21 cellular contexts compared by ENCODE assay signal in the genomic region with DNA sequence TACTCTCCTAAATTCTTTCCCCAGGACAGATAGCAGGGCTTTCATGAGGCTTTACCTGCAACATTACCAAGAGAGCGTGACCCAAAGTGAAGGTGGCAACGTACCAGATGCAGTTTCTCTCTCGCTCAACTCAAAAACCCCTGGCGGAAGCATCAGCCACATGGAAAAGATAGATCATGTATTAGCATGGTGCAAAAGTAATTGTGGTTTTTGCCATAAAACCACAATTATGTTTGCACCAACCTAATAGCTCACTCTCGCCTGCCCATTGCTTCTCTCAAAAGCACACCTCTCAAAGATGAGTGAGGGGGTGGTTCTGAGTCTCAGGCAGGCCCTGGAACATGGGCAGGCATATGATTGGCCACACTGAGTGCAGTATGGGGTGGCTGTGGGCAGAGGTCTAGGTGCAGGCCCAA. TPM values are rescaled to one million over a fixed set of nuclear protein-coding genes. Genes with fewer than 3 reads are reported as not detected.
A peak's percentile ranks its signal among the peaks of the same experiment; 100 is the strongest.
DNase-seq lines count a peak whose midpoint lies in the region; ATAC-seq, FAIRE-seq and TF ChIP-seq lines count a peak whose summit lies in the region.
"Had no signal": no experiment of that assay in that cellular context is flagged by ENCODE, and none has a peak within 500 bp of the region (broad histone marks: within the 10 kb centered on the region; RNA-seq: fewer than 3 reads in every experiment).

No MANE protein-coding gene starts in this region.

- FAIRE-seq in H54 (lab: Jason Lieb, UNC), result no peak
- FAIRE-seq: colon, K562, pancreas had no signal

- POLR2A ChIA-PET in activated CD4-positive, alpha-beta memory T cell treated with anti-CD3 and anti-CD28 coated beads for 36 hours (lab: Charles Lee), result no interaction called here
- POLR2A ChIA-PET in activated CD4-positive, alpha-beta memory T cell treated with anti-CD3 and anti-CD28 coated beads, Interleukin-2, amount 10 ng/mL, durations not matched to agents 7 days and 5 days (lab: Charles Lee), result no interaction called here

- TF ChIP-seq CTCF in nephron progenitor cell (IDR thresholded peaks at IDR 0.05), result no peak

- H3K27ac Mint-ChIP-seq in activated CD4-positive, alpha-beta memory T cell treated with anti-CD3 and anti-CD28 coated beads for 36 hours, result no peak overlapping the region
- no peak overlapping the region for H3K27ac Mint-ChIP-seq in activated CD4-positive, alpha-beta memory T cell treated with anti-CD3 and anti-CD28 coated beads, Interleukin-2, amount 10 ng/mL, durations not matched to agents 7 days and 5 days
- peak overlapping the region; percentile 28 for H3K27ac Mint-ChIP-seq in nephron progenitor cell
- H3K27ac Mint-ChIP-seq: activated T-cell treated with anti-CD3 and anti-CD28 coated beads, Interleukin-2, amount 50 U/mL, for 24 hours; CD8-positive, alpha-beta T cell had no signal

- no peak overlapping the region for H3K4me3 Mint-ChIP-seq in activated CD4-positive, alpha-beta memory T cell treated with anti-CD3 and anti-CD28 coated beads for 36 hours
- no peak overlapping the region for H3K4me3 Mint-ChIP-seq in activated CD4-positive, alpha-beta memory T cell treated with anti-CD3 and anti-CD28 coated beads, Interleukin-2, amount 10 ng/mL, durations not matched to agents 7 days and 5 days
- H3K4me3 Mint-ChIP-seq in nephron progenitor cell, result no peak overlapping the region
- H3K4me3 Mint-ChIP-seq: activated T-cell treated with anti-CD3 and anti-CD28 coated beads, Interleukin-2, amount 50 U/mL, for 24 hours; CD8-positive, alpha-beta T cell had no signal

- ATAC-seq in GM21529 (IDR thresholded peaks at IDR 0.05; ENCODE audit: unreplicated experiment) (peak; percentile 60), HG03196 (IDR thresholded peaks at IDR 0.05; ENCODE audit: unreplicated experiment) (peak; percentile 78), GM21576 (IDR thresholded peaks at IDR 0.05; ENCODE audit: unreplicated experiment) (no peak)
- ATAC-seq: CD8-positive, alpha-beta T cell; K562; left colon; pancreas had no signal

- CTCF ChIA-PET in activated CD4-positive, alpha-beta memory T cell treated with anti-CD3 and anti-CD28 coated beads for 36 hours (lab: Charles Lee), result interaction anchor here (0.6 kb wide), 1 partner anchor 39 kb away, joined by 3 read pairs; no protein-coding TSS in a partner anchor
- CTCF ChIA-PET in activated CD4-positive, alpha-beta memory T cell treated with anti-CD3 and anti-CD28 coated beads, Interleukin-2, amount 10 ng/mL, durations not matched to agents 7 days and 5 days (lab: Charles Lee), result no interaction called here

- no peak for TF ChIP-seq POLR2A in H54 (IDR thresholded peaks at IDR 0.05; ENCODE audit: low read depth, low read length)

- H3K36me3 Mint-ChIP-seq in activated CD4-positive, alpha-beta memory T cell treated with anti-CD3 and anti-CD28 coated beads for 36 hours, result no peaks in the 10 kb centered on the region
- H3K36me3 Mint-ChIP-seq in activated CD4-positive, alpha-beta memory T cell treated with anti-CD3 and anti-CD28 coated beads, Interleukin-2, amount 10 ng/mL, durations not matched to agents 7 days and 5 days (ENCODE audit: low read depth), result no peaks in the 10 kb centered on the region
- no peaks in the 10 kb centered on the region for H3K36me3 Mint-ChIP-seq in nephron progenitor cell (ENCODE audit: low read depth)
- H3K36me3 Mint-ChIP-seq: CD8-positive, alpha-beta T cell had no signal

- H3K27me3 Mint-ChIP-seq in activated CD4-positive, alpha-beta memory T cell treated with anti-CD3 and anti-CD28 coated beads for 36 hours, result peaks cover 27% of the 10 kb centered on the region
- peaks cover 9% of the 10 kb centered on the region for H3K27me3 Mint-ChIP-seq in activated CD4-positive, alpha-beta memory T cell treated with anti-CD3 and anti-CD28 coated beads, Interleukin-2, amount 10 ng/mL, durations not matched to agents 7 days and 5 days
- H3K27me3 Mint-ChIP-seq in nephron progenitor cell (ENCODE audit: low read depth, poor library complexity), result no peaks in the 10 kb centered on the region

- intact Hi-C loops in activated CD4-positive, alpha-beta memory T cell treated with anti-CD3 and anti-CD28 coated beads for 36 hours (cut with micrococcal nuclease), result loop anchor here (10.0 kb wide), 1 partner anchor 129 kb away; no protein-coding TSS in a partner anchor

- H3K4me1 Mint-ChIP-seq in activated CD4-positive, alpha-beta memory T cell treated with anti-CD3 and anti-CD28 coated beads for 36 hours (ENCODE audit: low read depth), result peaks cover 7% of the 10 kb centered on the region
- H3K4me1 Mint-ChIP-seq in activated CD4-positive, alpha-beta memory T cell treated with anti-CD3 and anti-CD28 coated beads, Interleukin-2, amount 10 ng/mL, durations not matched to agents 7 days and 5 days, result peaks cover 6% of the 10 kb centered on the region
- no peaks in the 10 kb centered on the region for H3K4me1 Mint-ChIP-seq in nephron progenitor cell

- DNase-seq in activated CD4-positive, alpha-beta memory T cell treated with anti-CD3 and anti-CD28 coated beads for 36 hours, result peak; percentile 30
- DNase-seq in activated CD4-positive, alpha-beta memory T cell treated with anti-CD3 and anti-CD28 coated beads, Interleukin-2, amount 10 ng/mL, durations not matched to agents 7 days and 5 days, result no peak
- DNase-seq in nephron progenitor cell, result no peak
- no peak for DNase-seq in SW 1271 (lab: John Stamatoyannopoulos, UW)
- DNase-seq in H54 (ENCODE audit: insufficient read length, low spot score), result no peak
- DNase-seq: activated T-cell treated with anti-CD3 and anti-CD28 coated beads, Interleukin-2, amount 50 U/mL, for 24 hours; aorta; CD8-positive, alpha-beta T cell; left colon; NCI-H146; NCI-H526 treated with DMSO at 0.1 percent for 48 hours; pancreas had no signal

- H3K9me3 Mint-ChIP-seq in activated CD4-positive, alpha-beta memory T cell treated with anti-CD3 and anti-CD28 coated beads for 36 hours, result no peaks in the 10 kb centered on the region
- no peaks in the 10 kb centered on the region for H3K9me3 Mint-ChIP-seq in activated CD4-positive, alpha-beta memory T cell treated with anti-CD3 and anti-CD28 coated beads, Interleukin-2, amount 10 ng/mL, durations not matched to agents 7 days and 5 days
- no peaks in the 10 kb centered on the region for H3K9me3 Mint-ChIP-seq in nephron progenitor cell
- H3K9me3 Mint-ChIP-seq: activated T-cell treated with anti-CD3 and anti-CD28 coated beads, Interleukin-2, amount 50 U/mL, for 24 hours; CD8-positive, alpha-beta T cell had no signal

RNA-seq across cellular contexts. Expression of a gene that starts 7.0 kb away (rescaled TPM):
- not detected for total RNA-seq in activated CD4-positive, alpha-beta memory T cell treated with anti-CD3 and anti-CD28 coated beads for 36 hours
- not detected for total RNA-seq in activated CD4-positive, alpha-beta memory T cell treated with anti-CD3 and anti-CD28 coated beads, Interleukin-2, amount 10 ng/mL, durations not matched to agents 7 days and 5 days
- total RNA-seq: A172; CD8-positive, alpha-beta T cell; H4; RPMI7951; smooth muscle cell had no signal
